In genomic region chr13:91647361-91647970, GRCh38 we compare ENCODE assay signal across 9 cellular contexts.
DNase-seq lines count a peak whose midpoint lies in the region; ATAC-seq and TF ChIP-seq lines count a peak whose summit lies in the region.
"Had no signal": no experiment of that assay in that cellular context is flagged by ENCODE, and none has a peak within 500 bp of the region (broad histone marks: within the 10 kb centered on the region; RNA-seq: fewer than 3 reads in every experiment).

No MANE protein-coding gene starts in this region.

- H3K4me2 ChIP-seq in smooth muscle cell: no peak overlapping the region

- no peak for ATAC-seq in GM18511 (IDR thresholded peaks at IDR 0.05; ENCODE audit: unreplicated experiment)

- no peak overlapping the region for H3K9ac ChIP-seq in smooth muscle cell (ENCODE audit: low read depth)

- H3K4me1 ChIP-seq in smooth muscle cell (ENCODE audit: low read depth): no peaks in the 10 kb centered on the region

- 40% methylated on average over 3 of the region's 3 CpGs for WGBS in smooth muscle cell (ENCODE audit: low lambda C conversion rate)

- no peaks in the 10 kb centered on the region for H3K27me3 ChIP-seq in smooth muscle cell (ENCODE audit: low read depth)

- no peak overlapping the region for H3K4me3 ChIP-seq in smooth muscle cell
- H3K4me3 ChIP-seq: SK-N-MC had no signal

- H4K20me1 ChIP-seq in smooth muscle cell (ENCODE audit: low read depth): no peaks in the 10 kb centered on the region

- no peaks in the 10 kb centered on the region for H3K9me3 ChIP-seq in smooth muscle cell (replicated peaks; ENCODE audit: low read depth)

- no peaks in the 10 kb centered on the region for H3F3A ChIP-seq in smooth muscle cell (ENCODE audit: low read depth)

- H2AFZ ChIP-seq in smooth muscle cell (ENCODE audit: low read depth): no peak overlapping the region

- no peaks in the 10 kb centered on the region for H3K79me2 ChIP-seq in smooth muscle cell (ENCODE audit: low read depth)

- no peak overlapping the region for H3K27ac ChIP-seq in smooth muscle cell (ENCODE audit: low read depth)
- H3K27ac ChIP-seq: SK-N-MC had no signal

- peak; percentile 2 for DNase-seq in activated CD4-positive, alpha-beta T cell treated with anti-CD3 and anti-CD28 coated beads for 48 hours
- no peak for DNase-seq in activated CD4-positive, alpha-beta T cell treated with anti-CD3 and anti-CD28 coated beads for 4 hours
- DNase-seq in LoVo (ENCODE audit: low spot score): peak; percentile 10
- peak; percentile 55 for DNase-seq in ecto neural progenitor cell (ENCODE audit: low spot score)
- DNase-seq in smooth muscle cell (lab: John Stamatoyannopoulos, UW; ENCODE audit: unreplicated experiment): peak; percentile 1
- DNase-seq in activated naive CD4-positive, alpha-beta T cell (lab: John Stamatoyannopoulos, UW): no peak
- DNase-seq in stimulated activated naive CD4-positive, alpha-beta T cell (lab: John Stamatoyannopoulos, UW): no peak

- H3K36me3 ChIP-seq in smooth muscle cell (ENCODE audit: low read depth): no peaks in the 10 kb centered on the region

- peak; percentile 46 for TF ChIP-seq CTCF in smooth muscle cell (IDR thresholded peaks at IDR 0.05; ENCODE audit: borderline replicate concordance, insufficient read depth, poor library complexity, severe bottlenecking)

Comparison
In these comparisons a context has a peak if more than half of its experiments do, and no peak if none do; other contexts are left out.
1. DNase-seq: peak in activated CD4-positive, alpha-beta T cell treated with anti-CD3 and anti-CD28 coated beads for 48 hours (single experiment), LoVo (single experiment), ecto neural progenitor cell (single experiment) and smooth muscle cell (single experiment); none in activated CD4-positive, alpha-beta T cell treated with anti-CD3 and anti-CD28 coated beads for 4 hours (0 of 2), activated naive CD4-positive, alpha-beta T cell (0 of 4) and stimulated activated naive CD4-positive, alpha-beta T cell (0 of 6).